8 cellular contexts compared by ENCODE assay signal in genomic region chr2:144513388-144514100, GRCh38. TPM values are rescaled to one million over a fixed set of nuclear protein-coding genes. Genes with fewer than 3 reads are reported as not detected.
DNase-seq lines count a peak whose midpoint lies in the region; ATAC-seq and TF ChIP-seq lines count a peak whose summit lies in the region.
"Had no signal": no experiment of that assay in that cellular context is flagged by ENCODE, and none has a peak within 500 bp of the region (broad histone marks: within the 10 kb centered on the region; RNA-seq: fewer than 3 reads in every experiment).

No MANE protein-coding gene starts in this region.

- peak overlapping the region; percentile 9 for H3K4me3 ChIP-seq in colonic mucosa
- H3K4me3 ChIP-seq in lower lobe of right lung: peak overlapping the region; percentile 70
- H3K4me3 ChIP-seq in suprapubic skin: peak overlapping the region; percentile 72

- H3K4me1 ChIP-seq in colonic mucosa: no peaks in the 10 kb centered on the region
- H3K4me1 ChIP-seq in lower lobe of right lung: peaks cover 49% of the 10 kb centered on the region
- H3K4me1 ChIP-seq in suprapubic skin: peaks cover 51% of the 10 kb centered on the region

- intact Hi-C loops in colonic mucosa (cut with DNase I) (no loop called here), lower lobe of right lung (cut with DNase I) (no loop called here)

- WGBS in suprapubic skin: 19% methylated on average over 18 of the region's 18 CpGs

- TF ChIP-seq CTCF in colonic mucosa (IDR thresholded peaks at IDR 0.05) (no peak), lower lobe of right lung (IDR thresholded peaks at IDR 0.05) (no peak), suprapubic skin (IDR thresholded peaks at IDR 0.05) (no peak)

- peak overlapping the region; percentile 50 to 74 for H3K9ac ChIP-seq in colonic mucosa (ENCODE audit: low read depth in 2 of 2, low read length in 2 of 2)

- H3K27me3 ChIP-seq in colonic mucosa: peaks cover 39% of the 10 kb centered on the region
- H3K27me3 ChIP-seq in lower lobe of right lung (ENCODE audit: low read depth): peaks cover 6% of the 10 kb centered on the region
- peaks cover 74% of the 10 kb centered on the region for H3K27me3 ChIP-seq in suprapubic skin

- H3K36me3 ChIP-seq in colonic mucosa: no peaks in the 10 kb centered on the region
- peaks cover 3% of the 10 kb centered on the region for H3K36me3 ChIP-seq in lower lobe of right lung
- H3K36me3 ChIP-seq in suprapubic skin: no peaks in the 10 kb centered on the region

- ATAC-seq in lower lobe of right lung (peak in 1 of 2 donors; percentile 1), HG03175 (IDR thresholded peaks at IDR 0.05; ENCODE audit: unreplicated experiment) (no peak)

- H3K9me3 ChIP-seq in colonic mucosa: no peaks in the 10 kb centered on the region
- H3K9me3 ChIP-seq in lower lobe of right lung: no peaks in the 10 kb centered on the region
- no peaks in the 10 kb centered on the region for H3K9me3 ChIP-seq in suprapubic skin

- DNase-seq in MV-4-11 (lab: John Stamatoyannopoulos, UW) (peak; percentile 62), colonic mucosa (no peak), lower lobe of right lung (no peak), suprapubic skin (ENCODE audit: low spot score in 2 of 2) (peak in 1 of 2 donors; percentile 64), NCI-H1105 treated with DMSO at 0.1 percent for 48 hours (lab: John Stamatoyannopoulos, UW) (no peak), NCI-H82 treated with DMSO at 0.1 percent for 48 hours (lab: John Stamatoyannopoulos, UW; ENCODE audit: unreplicated experiment) (no peak)
- DNase-seq: NCI-H1694 treated with DMSO at 0.1 percent for 48 hours had no signal

- TF ChIP-seq POLR2A in suprapubic skin (IDR thresholded peaks at IDR 0.05): peak in 1 of 2 donors; percentile 53

- H3K27ac ChIP-seq in colonic mucosa (peak overlapping the region; percentile 72), lower lobe of right lung (peak overlapping the region; percentile 98), suprapubic skin (peak overlapping the region; percentile 98)

- no peak for TF ChIP-seq EP300 in suprapubic skin (IDR thresholded peaks at IDR 0.05)

RNA-seq across cellular contexts. Expression of gene ZEB2, which starts 6.4 kb away (rescaled TPM):
- total RNA-seq in colonic mucosa (10 to 100 TPM; 17.4 to 29.6 TPM), lower lobe of right lung (220 TPM), suprapubic skin (10 to 100 TPM; 16.3 to 43.7 (median 34.5) TPM)

Comparison
In these comparisons a context has a peak if more than half of its experiments do, and no peak if none do; other contexts are left out.
1. H3K4me3 ChIP-seq: peak in every context shown above with its lines; median percentile 72 in suprapubic skin; 70 in lower lobe of right lung; 9 in colonic mucosa.